1 cellular context compared by ENCODE assay signal in genomic region chr2:101811226-101812015, GRCh38.
TF ChIP-seq lines count a peak whose summit lies in the region.

No MANE protein-coding gene starts in this region.

TF ChIP-seq in IMR-90, 13 proteins besides CTCF, POLR2A, EP300 and RAD21:
- TF ChIP-seq SMC3 (IDR thresholded peaks at IDR 0.05; ENCODE audit: low read depth, low read length) (no peak), MAFK (IDR thresholded peaks at IDR 0.05; ENCODE audit: low read depth, low read length) (no peak), NFE2L2 (IDR thresholded peaks at IDR 0.05; ENCODE audit: low read depth, low read length) (no peak), MAZ (IDR thresholded peaks at IDR 0.05; ENCODE audit: borderline replicate concordance, low read depth, low read length) (no peak), CHD1 (IDR thresholded peaks at IDR 0.05; ENCODE audit: low read depth, low read length) (no peak), USF2 (IDR thresholded peaks at IDR 0.05; ENCODE audit: low read depth, low read length) (no peak), ELK1 (IDR thresholded peaks at IDR 0.05; ENCODE audit: borderline replicate concordance, low read depth, low read length) (no peak), RCOR1 (IDR thresholded peaks at IDR 0.05; ENCODE audit: insufficient replicate concordance, low read length) (no peak)
TF ChIP-seq in IMR-90: peak in this region for 0.
